14 cellular contexts compared by ENCODE assay signal in genomic region chr7:144323359-144323758, GRCh38. TPM values are rescaled to one million over a fixed set of nuclear protein-coding genes. Genes with fewer than 3 reads are reported as not detected.
A peak's percentile ranks its signal among the peaks of the same experiment; 100 is the strongest.
DNase-seq lines count a peak whose midpoint lies in the region; ATAC-seq, FAIRE-seq and TF ChIP-seq lines count a peak whose summit lies in the region.
"Not testable (repeated sequence)": the region's sequence is repeated elsewhere in the genome, so short reads cannot be mapped to it uniquely, and the experiment has no call there.
"Had no signal": no experiment of that assay in that cellular context is flagged by ENCODE, and none has a peak within 500 bp of the region (broad histone marks: within the 10 kb centered on the region; RNA-seq: fewer than 3 reads in every experiment).

No MANE protein-coding gene starts in this region.

- H3K27me3 ChIP-seq in lower lobe of right lung (ENCODE audit: low read depth); spleen (replicated peaks in 1 of 7); aorta (ENCODE audit: control insufficient read depth in 1 of 2, insufficient read depth in 2 of 2, low read length in 1 of 2): not testable (repeated sequence)

- intact Hi-C loops in Right ventricle myocardium superior (cut with DNase I); left ventricle myocardium superior (cut with micrococcal nuclease); lower lobe of right lung (cut with DNase I); posterior vena cava (cut with DNase I); spleen (cut with DNase I; ENCODE audit: low total_unique reads); aorta (cut with DNase I): not testable (repeated sequence)

- 96 to 98% (median 97%) methylated on average over 3 of the region's 4 CpGs; no CpG with 5 or more reads in 2 of the 5 donors for WGBS in spleen, 5 donors
- 94% methylated on average over 3 of the region's 4 CpGs for WGBS in aorta, 2 donors

- not testable (repeated sequence) for ATAC-seq in WTC11; Right ventricle myocardium superior (ENCODE audit: poor library complexity); left ventricle myocardium superior; lower lobe of right lung
- ATAC-seq in aorta (ENCODE audit: low FRiP score): peak; percentile 12

- not testable (repeated sequence) for H3K4me3 ChIP-seq in lower lobe of right lung; spleen; aorta (ENCODE audit: low read length in 2 of 2)

- not testable (repeated sequence) for H3K4me1 Mint-ChIP-seq in WTC11

- not testable (repeated sequence) for H3K36me3 ChIP-seq in lower lobe of right lung; spleen; aorta (ENCODE audit: control insufficient read depth in 1 of 2, insufficient read depth in 2 of 2, low read length in 1 of 2)

- H3K9me3 Mint-ChIP-seq in WTC11: not testable (repeated sequence)

- not testable (repeated sequence) for H3K4me1 ChIP-seq in lower lobe of right lung; spleen; aorta (ENCODE audit: control insufficient read depth in 1 of 2, insufficient read depth in 2 of 2, low read length in 2 of 2)

- not testable (repeated sequence) for H3K27ac Mint-ChIP-seq in WTC11

- POLR2A ChIA-PET in WTC11 (lab: Charles Lee): not testable (repeated sequence)

- not testable (repeated sequence) for H3K27me3 Mint-ChIP-seq in WTC11 (ENCODE audit: low read depth)

- not testable (repeated sequence) for H3K27ac ChIP-seq in lower lobe of right lung; spleen; aorta (ENCODE audit: low read depth in 1 of 2, low read length in 2 of 2)

- not testable (repeated sequence) for H3K4me3 Mint-ChIP-seq in WTC11

- not testable (repeated sequence) for TF ChIP-seq CTCF in WTC11 (IDR thresholded peaks at IDR 0.05); lower lobe of right lung (IDR thresholded peaks at IDR 0.05); spleen (IDR thresholded peaks at IDR 0.05 in 8 of 11, conservative IDR thresholded peaks at IDR 0.05 in 3 of 11)

- not testable (repeated sequence) for TF ChIP-seq POLR2A in GM12891 (IDR thresholded peaks at IDR 0.05; ENCODE audit: low read depth, low read length); spleen (IDR thresholded peaks at IDR 0.05)

- H3K9me3 ChIP-seq in lower lobe of right lung; spleen; aorta (ENCODE audit: control insufficient read depth, low read length): not testable (repeated sequence)

- DNase-seq in GM12891 (ENCODE audit: insufficient read length, low spot score): not testable (repeated sequence)
- peak; percentile 8 for DNase-seq in WTC11 (ENCODE audit: low spot score)
- peak; percentile 40 for DNase-seq in Right ventricle myocardium superior
- DNase-seq in left ventricle myocardium superior: peak; percentile 28
- DNase-seq in lower lobe of right lung: peak; percentile 36
- peak; percentile 25 for DNase-seq in posterior vena cava (ENCODE audit: low spot score)
- DNase-seq in spleen: peak; percentile 47
- peak; percentile 37 to 48 for DNase-seq in aorta

- H3K36me3 Mint-ChIP-seq in WTC11: not testable (repeated sequence)

- CTCF ChIA-PET in WTC11 (lab: Charles Lee): not testable (repeated sequence)

- peak; percentile 74 for FAIRE-seq in GM12891 (lab: Jason Lieb, UNC)

RNA-seq across cellular contexts. Expression of gene OR2A1, which starts 11.1 kb away (rescaled TPM):
- polyA plus RNA-seq in GM12891 (2012; ENCODE audit: low read depth, missing spikeins): 0.39 TPM
- total RNA-seq in WTC11 (2021) (0.15 to 0.27 TPM in 2 of 3 replicates, not detected in the other), Right ventricle myocardium superior (not detected), left ventricle myocardium superior (not detected), lower lobe of right lung (0.15 TPM), posterior vena cava (not detected), spleen (under 1 TPM in 6 of 7 donors, not detected in 1; 0.29 to 0.60 (median 0.50) TPM), aorta (under 1 TPM; 0.16 to 0.39 TPM)
- polyA plus RNA-seq in spleen (under 1 TPM; 0.03 to 0.16 (median 0.04) TPM), aorta (under 1 TPM; 0.50 to 0.59 TPM)
- total RNA-seq: A172; B cell; Caco-2; Calu3; CD8-positive, alpha-beta T cell had no signal
- polyA plus RNA-seq: A549 had no signal

RNA-seq across cellular contexts. Expression of gene ARHGEF5, which starts 31.8 kb away (rescaled TPM):
- 4.8 TPM for polyA plus RNA-seq in GM12891 (2012; ENCODE audit: low read depth, missing spikeins)
- total RNA-seq in WTC11 (2021): 80.1 to 115 TPM (median 104 TPM) in 3 replicates
- total RNA-seq in Right ventricle myocardium superior: 1.6 TPM
- 1.7 TPM for total RNA-seq in left ventricle myocardium superior
- total RNA-seq in lower lobe of right lung: 39.5 TPM
- 1 to 10 TPM; 8.8 to 9.7 TPM for total RNA-seq in posterior vena cava
- 10 to 100 TPM in 4 of 7 donors, 1 to 10 TPM in 3; 5.3 to 11.3 (median 10.3) TPM for total RNA-seq in spleen
- 1 to 10 TPM; 1.2 to 2.3 (median 1.5) TPM for polyA plus RNA-seq in spleen
- total RNA-seq in aorta: 10 to 100 TPM in 1 of 2 donors, 1 to 10 TPM in 1; 9.0 to 14.5 TPM
- 1 to 10 TPM; 2.5 to 9.1 TPM for polyA plus RNA-seq in aorta
- total RNA-seq: A172 had no signal

RNA-seq across cellular contexts. Expression of gene CTAGE8, which starts 54.3 kb away (rescaled TPM):
- 0.31 TPM for polyA plus RNA-seq in GM12891 (2012; ENCODE audit: low read depth, missing spikeins)
- total RNA-seq in WTC11 (2021): 5.6 to 8.4 TPM (median 7.9 TPM) in 3 replicates
- 0.32 TPM for total RNA-seq in Right ventricle myocardium superior
- total RNA-seq in left ventricle myocardium superior: not detected
- total RNA-seq in lower lobe of right lung: 4.2 TPM
- 1 to 10 TPM in 1 of 2 donors, under 1 TPM in 1; 0.60 to 1.5 TPM for total RNA-seq in posterior vena cava
- 1 to 10 TPM in 5 of 7 donors, under 1 TPM in 2; 0.66 to 2.7 (median 1.5) TPM for total RNA-seq in spleen
- under 1 TPM in 2 of 3 donors, not detected in 1; 0.46 to 0.61 TPM for polyA plus RNA-seq in spleen
- total RNA-seq in aorta: 1 to 10 TPM in 1 of 2 donors, under 1 TPM in 1; 0.21 to 1.2 TPM
- polyA plus RNA-seq in aorta: not detected
- total RNA-seq: A172 had no signal

RNA-seq across cellular contexts. Expression of gene OR2A7, which starts 58.8 kb away (rescaled TPM):
- polyA plus RNA-seq in GM12891 (2012; ENCODE audit: low read depth, missing spikeins): 0.51 TPM
- 6.3 to 9.9 TPM (median 9.4 TPM) in 3 replicates for total RNA-seq in WTC11 (2021)
- 0.51 TPM for total RNA-seq in Right ventricle myocardium superior
- 0.55 TPM for total RNA-seq in left ventricle myocardium superior
- 12.1 TPM for total RNA-seq in lower lobe of right lung
- total RNA-seq in posterior vena cava: 1 to 10 TPM; 1.4 to 1.9 TPM
- total RNA-seq in spleen: 1 to 10 TPM; 2.2 to 8.8 (median 5.0) TPM
- under 1 TPM; 0.09 to 0.35 (median 0.12) TPM for polyA plus RNA-seq in spleen
- total RNA-seq in aorta: 1 to 10 TPM; 1.5 to 4.7 TPM
- under 1 TPM in 1 of 2 donors, not detected in 1; 0.67 TPM for polyA plus RNA-seq in aorta
- total RNA-seq: A172 had no signal
- polyA plus RNA-seq: A549 had no signal
